In the genomic region with DNA sequence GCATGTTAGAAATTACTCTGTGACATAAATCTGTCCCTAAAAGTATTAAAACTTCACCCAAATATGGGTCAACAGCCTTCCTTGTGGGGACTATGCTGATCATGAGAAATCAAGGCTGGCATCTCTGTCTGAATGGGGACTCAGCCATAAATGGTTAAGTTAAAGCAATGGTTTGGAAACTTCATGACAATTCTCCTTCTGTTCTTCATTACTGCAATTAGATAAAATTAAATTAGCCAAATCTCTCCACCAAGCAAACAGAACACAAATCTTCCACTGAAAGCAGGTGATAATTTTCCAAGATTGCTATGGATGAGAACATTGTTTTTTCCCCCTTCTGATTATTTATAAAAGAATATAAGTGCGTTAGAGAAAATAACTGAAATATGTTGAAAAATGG, we compare ENCODE assay signal across 32 cellular contexts.
"Had no signal": no experiment of that assay in that cellular context is flagged by ENCODE, and none has a peak within 500 bp of the region (broad histone marks: within the 10 kb centered on the region; RNA-seq: fewer than 3 reads in every experiment).

No MANE protein-coding gene starts in this region.

- H3K4me3 ChIP-seq: MG63 had no signal

- DNase-seq: Karpas-422, Kasumi-1, KG1, MG63, MM.1S, MV-4-11, NCI-H1048, NCI-H1092, NCI-H1092 treated with DMSO at 0.1 percent for 48 hours, NCI-H1105, NCI-H1105 treated with DMSO at 0.1 percent for 48 hours, NCI-H1417 treated with DMSO at 0.1 percent for 48 hours, NCI-H1436, NCI-H146, NCI-H1694, NCI-H1694 treated with DMSO at 0.1 percent for 48 hours, NCI-H187, NCI-H187 treated with DMSO at 0.1 percent for 48 hours, NCI-H1930, NCI-H2029, NCI-H2029 treated with DMSO at 0.1 percent for 48 hours, NCI-H2081, NCI-H2081 treated with DMSO at 0.1 percent for 48 hours, NCI-H2107, NCI-H2171, NCI-H2171 treated with DMSO at 0.1 percent for 48 hours, NCI-H2227 treated with DMSO at 0.1 percent for 48 hours, NCI-H226, NCI-H345, NCI-H446, NCI-H446 treated with DMSO at 0.1 percent for 48 hours had no signal

- H3K4me2 ChIP-seq: KMS-11 had no signal

- H3K9me3 ChIP-seq: MG63 had no signal

- H3K36me3 ChIP-seq: MG63 had no signal

- H3K27ac ChIP-seq: KMS-11 had no signal

- H3K9ac ChIP-seq: KMS-11 had no signal
